In the genomic region with DNA sequence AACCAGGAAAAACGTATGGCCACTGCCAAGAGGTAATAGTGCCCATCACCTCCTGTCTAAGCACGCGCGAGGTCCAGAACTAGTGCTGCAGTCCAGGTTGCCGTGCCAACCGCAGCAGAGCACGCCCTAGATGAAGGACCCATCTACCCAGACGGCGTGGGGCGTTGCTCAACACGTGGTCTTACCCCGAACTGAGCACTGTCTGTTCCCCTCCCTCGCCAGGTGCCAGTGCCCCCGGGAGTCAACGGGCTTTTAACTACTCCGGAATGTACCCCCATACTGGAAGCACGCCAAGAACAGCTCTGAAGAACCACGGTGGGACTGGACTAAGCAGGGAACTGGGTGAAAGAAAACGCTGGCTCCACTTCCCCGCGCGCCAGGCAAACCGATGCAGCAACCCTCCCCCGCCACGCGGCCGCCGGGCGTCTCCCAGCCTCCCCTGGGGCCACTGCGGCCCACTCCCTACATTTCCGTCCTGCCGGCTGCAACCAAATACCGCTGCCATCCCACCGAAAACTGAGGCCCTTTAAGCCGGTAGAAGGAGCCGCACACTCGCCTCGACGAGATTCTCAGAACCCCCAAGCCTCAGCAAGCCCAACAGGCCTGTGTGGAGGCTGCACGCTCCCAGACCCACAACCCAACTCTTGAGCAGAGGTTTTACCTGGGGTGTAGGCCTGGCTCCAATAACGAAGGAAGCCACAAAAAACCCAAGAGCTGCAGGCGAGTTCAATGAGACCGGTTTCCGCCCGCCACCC, we compare ENCODE assay signal across 8 cellular contexts. TPM values are rescaled to one million over a fixed set of nuclear protein-coding genes. Genes with fewer than 3 reads are reported as not detected.
DNase-seq lines count a peak whose midpoint lies in the region; ATAC-seq and TF ChIP-seq lines count a peak whose summit lies in the region.

A gene (minus strand): TSS at position 734 of the 755 bp plus-strand sequence. CDS start 812 bp downstream, outside the sequence.

- DNase-seq in T-helper 17 cell (peak; percentile 20 to 39 (median 36)), amygdala (lab: John Stamatoyannopoulos, UW) (peak in 45 of 56 donors; percentile 25 to 98 (median 56)), right cardiac atrium (peak; percentile 80 to 90 (median 87)), renal cortical epithelial cell (ENCODE audit: low read depth) (no peak), aorta (peak; percentile 83 to 87)

- peaks cover 75% of the 10 kb centered on the region for H3K79me2 ChIP-seq in ACC112 (ENCODE audit: control insufficient read depth, insufficient read depth, low read length, unreplicated experiment)

- peak within 1 kb of the TSS; percentile 47 for H2AFZ ChIP-seq in ACC112 (ENCODE audit: low read length, unreplicated experiment)

- H3K27ac ChIP-seq in ACC112 (ENCODE audit: low read depth, low read length): peak within 1 kb of the TSS; percentile 99
- H3K27ac ChIP-seq in right cardiac atrium (ENCODE audit: low read length): peak within 1 kb of the TSS; percentile 99
- peak within 1 kb of the TSS; percentile 97 to 100 for H3K27ac ChIP-seq in aorta (ENCODE audit: low read depth in 1 of 2, low read length in 2 of 2)

- TF ChIP-seq RAD21 in Ishikawa (IDR thresholded peaks at IDR 0.05; ENCODE audit: low read depth): no peak

- H3K36me3 Mint-ChIP-seq in T-helper 17 cell (ENCODE audit: low read depth): peaks cover 28% of the 10 kb centered on the region

- peak within 1 kb of the TSS; percentile 99 for H3K4me3 Mint-ChIP-seq in T-helper 17 cell

- H3K4me1 ChIP-seq in ACC112 (ENCODE audit: control insufficient read depth, insufficient read depth, low read length, unreplicated experiment) (peaks cover 49% of the 10 kb centered on the region), right cardiac atrium (ENCODE audit: control insufficient read depth, insufficient read depth, low read length) (peaks cover 5% of the 10 kb centered on the region), aorta (ENCODE audit: control insufficient read depth in 1 of 2, insufficient read depth in 2 of 2, low read length in 2 of 2) (peaks cover 0 to 2% of the 10 kb centered on the region in 2 donors)

- H3K4me1 Mint-ChIP-seq in T-helper 17 cell: peaks cover 62% of the 10 kb centered on the region

- H3K4me3 ChIP-seq in ACC112 (ENCODE audit: low read depth, low read length): peak within 1 kb of the TSS; percentile 87
- H3K4me3 ChIP-seq in right cardiac atrium (ENCODE audit: low read length): peak within 1 kb of the TSS; percentile 92
- H3K4me3 ChIP-seq in aorta (ENCODE audit: low read length in 2 of 2): peak within 1 kb of the TSS; percentile 73 to 94

- TF ChIP-seq EP300 in Ishikawa (IDR thresholded peaks at IDR 0.05; ENCODE audit: borderline replicate concordance): no peak

- no peaks in the 10 kb centered on the region for H3K27me3 ChIP-seq in ACC112 (ENCODE audit: insufficient read depth, low read length)
- no peaks in the 10 kb centered on the region for H3K27me3 ChIP-seq in right cardiac atrium (ENCODE audit: control insufficient read depth, insufficient read depth)
- H3K27me3 ChIP-seq in aorta (ENCODE audit: control insufficient read depth in 1 of 2, insufficient read depth in 2 of 2, low read length in 1 of 2): no peaks in the 10 kb centered on the region

- H3K27ac Mint-ChIP-seq in T-helper 17 cell: peak within 1 kb of the TSS; percentile 100

- H3K27me3 Mint-ChIP-seq in T-helper 17 cell: no peaks in the 10 kb centered on the region

- H3K36me3 ChIP-seq in ACC112 (ENCODE audit: insufficient read depth, low read length) (peaks cover 49% of the 10 kb centered on the region), aorta (ENCODE audit: control insufficient read depth in 1 of 2, insufficient read depth in 2 of 2, low read length in 1 of 2) (peaks cover 5 to 6% of the 10 kb centered on the region in 2 donors)

- under 1% methylated on average over 45 of the region's 45 CpGs for WGBS in right cardiac atrium
- WGBS in aorta, 2 donors: 0 to 1% methylated on average over 45 of the region's 45 CpGs

- ATAC-seq in GM19372 (IDR thresholded peaks at IDR 0.05; ENCODE audit: low read depth, unreplicated experiment): peak; percentile 1
- no peak for ATAC-seq in T-helper 17 cell
- ATAC-seq in right cardiac atrium: peak; percentile 12 to 51
- peak; percentile 42 for ATAC-seq in aorta (ENCODE audit: low FRiP score)

- intact Hi-C loops in right cardiac atrium (cut with DNase I) (no loop called here), aorta (cut with DNase I) (no loop called here)

- H3K9me3 ChIP-seq in T-helper 17 cell (ENCODE audit: control insufficient read depth, low read length, poor library complexity, severe bottlenecking) (no peaks in the 10 kb centered on the region), right cardiac atrium (ENCODE audit: control insufficient read depth, low read length) (no peaks in the 10 kb centered on the region), aorta (ENCODE audit: control insufficient read depth, low read length) (no peaks in the 10 kb centered on the region)

TF ChIP-seq in Ishikawa, 13 proteins besides CTCF, POLR2A, EP300 and RAD21:
- no peak for TF ChIP-seq EGR1 (IDR thresholded peaks at IDR 0.05)
- TF ChIP-seq CEBPB (IDR thresholded peaks at IDR 0.05): no peak
- 0 out of 2 replicates have a peak, but pooled peaks have one; percentile 5 for TF ChIP-seq NFIC (IDR thresholded peaks at IDR 0.05)
- TF ChIP-seq, protein P1, sequence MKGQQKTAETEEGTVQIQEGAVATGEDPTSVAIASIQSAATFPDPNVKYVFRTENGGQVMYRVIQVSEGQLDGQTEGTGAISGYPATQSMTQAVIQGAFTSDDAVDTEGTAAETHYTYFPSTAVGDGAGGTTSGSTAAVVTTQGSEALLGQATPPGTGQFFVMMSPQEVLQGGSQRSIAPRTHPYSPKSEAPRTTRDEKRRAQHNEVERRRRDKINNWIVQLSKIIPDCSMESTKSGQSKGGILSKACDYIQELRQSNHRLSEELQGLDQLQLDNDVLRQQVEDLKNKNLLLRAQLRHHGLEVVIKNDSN (IDR thresholded peaks at IDR 0.05): peak; percentile 60; the same call in 1 of the 2 replicates
- TF ChIP-seq, protein P2, sequence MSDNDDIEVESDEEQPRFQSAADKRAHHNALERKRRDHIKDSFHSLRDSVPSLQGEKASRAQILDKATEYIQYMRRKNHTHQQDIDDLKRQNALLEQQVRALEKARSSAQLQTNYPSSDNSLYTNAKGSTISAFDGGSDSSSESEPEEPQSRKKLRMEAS (IDR thresholded peaks at IDR 0.05): peak; percentile 75
- no peak; the same call in 1 of the 2 replicates for TF ChIP-seq TCF12 (IDR thresholded peaks at IDR 0.05; ENCODE audit: low read depth)
- TF ChIP-seq TAF1 (IDR thresholded peaks at IDR 0.05; ENCODE audit: low read depth): peak; percentile 76; the same call in 1 of the 2 replicates
- TF ChIP-seq FOXM1 (IDR thresholded peaks at IDR 0.05; ENCODE audit: borderline replicate concordance, low read depth): no peak
- TF ChIP-seq, protein P3, sequence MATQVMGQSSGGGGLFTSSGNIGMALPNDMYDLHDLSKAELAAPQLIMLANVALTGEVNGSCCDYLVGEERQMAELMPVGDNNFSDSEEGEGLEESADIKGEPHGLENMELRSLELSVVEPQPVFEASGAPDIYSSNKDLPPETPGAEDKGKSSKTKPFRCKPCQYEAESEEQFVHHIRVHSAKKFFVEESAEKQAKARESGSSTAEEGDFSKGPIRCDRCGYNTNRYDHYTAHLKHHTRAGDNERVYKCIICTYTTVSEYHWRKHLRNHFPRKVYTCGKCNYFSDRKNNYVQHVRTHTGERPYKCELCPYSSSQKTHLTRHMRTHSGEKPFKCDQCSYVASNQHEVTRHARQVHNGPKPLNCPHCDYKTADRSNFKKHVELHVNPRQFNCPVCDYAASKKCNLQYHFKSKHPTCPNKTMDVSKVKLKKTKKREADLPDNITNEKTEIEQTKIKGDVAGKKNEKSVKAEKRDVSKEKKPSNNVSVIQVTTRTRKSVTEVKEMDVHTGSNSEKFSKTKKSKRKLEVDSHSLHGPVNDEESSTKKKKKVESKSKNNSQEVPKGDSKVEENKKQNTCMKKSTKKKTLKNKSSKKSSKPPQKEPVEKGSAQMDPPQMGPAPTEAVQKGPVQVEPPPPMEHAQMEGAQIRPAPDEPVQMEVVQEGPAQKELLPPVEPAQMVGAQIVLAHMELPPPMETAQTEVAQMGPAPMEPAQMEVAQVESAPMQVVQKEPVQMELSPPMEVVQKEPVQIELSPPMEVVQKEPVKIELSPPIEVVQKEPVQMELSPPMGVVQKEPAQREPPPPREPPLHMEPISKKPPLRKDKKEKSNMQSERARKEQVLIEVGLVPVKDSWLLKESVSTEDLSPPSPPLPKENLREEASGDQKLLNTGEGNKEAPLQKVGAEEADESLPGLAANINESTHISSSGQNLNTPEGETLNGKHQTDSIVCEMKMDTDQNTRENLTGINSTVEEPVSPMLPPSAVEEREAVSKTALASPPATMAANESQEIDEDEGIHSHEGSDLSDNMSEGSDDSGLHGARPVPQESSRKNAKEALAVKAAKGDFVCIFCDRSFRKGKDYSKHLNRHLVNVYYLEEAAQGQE (IDR thresholded peaks at IDR 0.05; ENCODE audit: low read depth): no peak
- TF ChIP-seq YY1 (IDR thresholded peaks at IDR 0.05; ENCODE audit: low read depth): no peak
- TF ChIP-seq TEAD4 (IDR thresholded peaks at IDR 0.05): peak; percentile 27; the same call in 1 of the 2 replicates

RNA-seq across cellular contexts. Expression of the gene that starts here (rescaled TPM):
- total RNA-seq in T-helper 17 cell: 1,000 to 10,000 TPM; 1,034 to 1,253 TPM
- total RNA-seq in right cardiac atrium: 1,000 to 10,000 TPM in 2 of 4 donors, 100 to 1,000 TPM in 2; 778 to 1,250 (median 962) TPM
- polyA plus RNA-seq in right cardiac atrium: 275 TPM
- total RNA-seq in renal cortical epithelial cell: 1,819 and 2,648 TPM in 2 replicates
- 100 to 1,000 TPM; 543 to 888 TPM for total RNA-seq in aorta
- polyA plus RNA-seq in aorta: 100 to 1,000 TPM; 320 to 445 TPM
